16 cellular contexts compared by ENCODE assay signal in the genomic region with DNA sequence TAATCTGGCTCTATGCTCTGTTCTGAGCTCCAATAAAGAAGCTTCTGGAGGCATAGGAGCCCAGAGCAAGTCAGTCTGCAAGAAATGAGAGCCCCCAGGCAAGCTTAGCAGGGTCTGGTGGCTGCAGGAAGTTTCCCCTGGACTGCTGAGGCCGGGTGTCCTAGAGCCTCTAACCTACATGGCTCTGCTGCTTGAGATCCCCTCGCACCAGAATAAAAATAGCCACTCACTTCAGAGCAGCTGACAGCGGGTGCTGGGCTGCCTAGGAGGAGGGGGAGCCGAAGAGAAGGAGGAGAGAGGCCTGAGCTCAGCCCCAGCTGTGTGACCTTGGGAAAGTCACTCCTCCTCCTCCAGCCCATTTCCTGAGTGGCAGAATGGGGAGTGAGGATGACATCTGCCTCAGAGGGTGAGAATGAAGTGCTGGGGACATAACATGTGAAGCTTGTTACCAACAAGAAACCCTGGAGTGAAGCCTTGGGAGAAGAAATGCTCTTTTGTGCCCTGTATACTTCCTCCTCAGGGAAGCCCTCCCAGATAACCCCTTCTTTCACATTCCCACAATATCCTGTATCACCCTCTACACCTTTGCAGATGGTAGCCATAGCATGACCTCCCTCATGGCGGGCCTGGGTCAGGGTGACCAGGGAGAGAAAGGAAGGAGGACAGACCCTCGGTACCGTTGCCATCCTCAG. TPM values are rescaled to one million over a fixed set of nuclear protein-coding genes. Genes with fewer than 3 reads are reported as not detected.
"Had no signal": no experiment of that assay in that cellular context is flagged by ENCODE, and none has a peak within 500 bp of the region (broad histone marks: within the 10 kb centered on the region; RNA-seq: fewer than 3 reads in every experiment).

No MANE protein-coding gene starts in this region.

- H3K9me3 Mint-ChIP-seq: activated naive CD4-positive, alpha-beta T cell treated with anti-CD3 and anti-CD28 coated beads for 36 hours; central memory CD8-positive, alpha-beta T cell; dendritic cell treated with granulocyte-macrophage colony-stimulating factor and Interleukin-4, amounts not matched to agents 40 ng/mL and 50 ng/mL, for 4 days; effector memory CD8-positive, alpha-beta T cell; naive thymus-derived CD8-positive, alpha-beta T cell; stimulated activated effector memory CD8-positive, alpha-beta T cell treated with anti-CD3 and anti-CD28 coated beads, Interleukin-12 subunit alpha, Interleukin-12 subunit beta, amount 100 ng/mL, for 72 hours had no signal

- H3K27ac Mint-ChIP-seq: activated naive CD4-positive, alpha-beta T cell treated with anti-CD3 and anti-CD28 coated beads for 36 hours; dendritic cell treated with granulocyte-macrophage colony-stimulating factor and Interleukin-4, amounts not matched to agents 40 ng/mL and 50 ng/mL, for 4 days; progenitor cell of endocrine pancreas; stimulated activated effector memory CD8-positive, alpha-beta T cell treated with anti-CD3 and anti-CD28 coated beads, Interleukin-12 subunit alpha, Interleukin-12 subunit beta, amount 100 ng/mL, for 72 hours had no signal

- H3K4me3 ChIP-seq: lung, skin epidermis, tibial artery had no signal

- H3K27ac ChIP-seq: epithelial cell of prostate, skin epidermis, tibial artery, VCaP had no signal

- H3K36me3 ChIP-seq: tibial artery had no signal

- H3K36me3 Mint-ChIP-seq: naive thymus-derived CD8-positive, alpha-beta T cell; stimulated activated effector memory CD8-positive, alpha-beta T cell treated with anti-CD3 and anti-CD28 coated beads, Interleukin-12 subunit alpha, Interleukin-12 subunit beta, amount 100 ng/mL, for 72 hours had no signal

- H3K9me3 ChIP-seq: tibial artery had no signal

- H3K4me1 Mint-ChIP-seq: central memory CD8-positive, alpha-beta T cell; naive thymus-derived CD8-positive, alpha-beta T cell had no signal

- H3K27me3 Mint-ChIP-seq: central memory CD8-positive, alpha-beta T cell; effector memory CD8-positive, alpha-beta T cell; naive thymus-derived CD8-positive, alpha-beta T cell had no signal

- H3K27me3 ChIP-seq: tibial artery had no signal

- DNase-seq: activated CD4-positive, alpha-beta T cell treated with anti-CD3 and anti-CD28 coated beads for 4 hours; activated naive CD4-positive, alpha-beta T cell treated with anti-CD3 and anti-CD28 coated beads for 36 hours; effector memory CD8-positive, alpha-beta T cell; midbrain; SW 1271; tibial artery had no signal

- ATAC-seq: effector memory CD8-positive, alpha-beta T cell; naive thymus-derived CD8-positive, alpha-beta T cell had no signal

- H3K4me3 Mint-ChIP-seq: activated naive CD4-positive, alpha-beta T cell treated with anti-CD3 and anti-CD28 coated beads for 36 hours; central memory CD8-positive, alpha-beta T cell; dendritic cell treated with granulocyte-macrophage colony-stimulating factor and Interleukin-4, amounts not matched to agents 40 ng/mL and 50 ng/mL, for 4 days; effector memory CD8-positive, alpha-beta T cell; naive thymus-derived CD8-positive, alpha-beta T cell; stimulated activated effector memory CD8-positive, alpha-beta T cell treated with anti-CD3 and anti-CD28 coated beads, Interleukin-12 subunit alpha, Interleukin-12 subunit beta, amount 100 ng/mL, for 72 hours had no signal

RNA-seq across cellular contexts. Expression of gene INPP5J, which starts 3.6 kb away (rescaled TPM):
- polyA plus RNA-seq: naive thymus-derived CD8-positive, alpha-beta T cell had no signal

RNA-seq across cellular contexts. Expression of gene PLA2G3, which starts 21.1 kb away (rescaled TPM):
- total RNA-seq: activated naive CD4-positive, alpha-beta T cell treated with anti-CD3 and anti-CD28 coated beads for 36 hours; glomerular endothelial cell; naive thymus-derived CD8-positive, alpha-beta T cell had no signal
- polyA plus RNA-seq: naive thymus-derived CD8-positive, alpha-beta T cell had no signal
